14 cellular contexts compared by ENCODE assay signal in genomic region chr16:63217011-63217410, GRCh38.
DNase-seq lines count a peak whose midpoint lies in the region; ATAC-seq lines count a peak whose summit lies in the region.
"Had no signal": no experiment of that assay in that cellular context is flagged by ENCODE, and none has a peak within 500 bp of the region (broad histone marks: within the 10 kb centered on the region; RNA-seq: fewer than 3 reads in every experiment).

No MANE protein-coding gene starts in this region.

- no peaks in the 10 kb centered on the region for H3K36me3 Mint-ChIP-seq in activated T-cell treated with anti-CD3 and anti-CD28 coated beads, Interleukin-2, amount 50 U/mL, for 4 hours (ENCODE audit: insufficient read depth)
- H3K36me3 Mint-ChIP-seq: CD4-positive, CD25-positive, alpha-beta regulatory T cell; CD8-positive, alpha-beta memory T cell had no signal

- in situ Hi-C loops in HAP-1 (cut with MboI; ENCODE audit: low sequenced_read_pairs) = no loop called here

- H3K4me1 ChIP-seq in HAP-1 = peaks cover 17% of the 10 kb centered on the region
- H3K4me1 ChIP-seq: BE2C, Caco-2 had no signal

- H3K36me3 ChIP-seq in HAP-1 (replicated peaks) = no peaks in the 10 kb centered on the region
- H3K36me3 ChIP-seq: BE2C had no signal

- DNase-seq in HAP-1 (ENCODE audit: low spot score in 2 of 2) (peak; percentile 51 to 94), NCI-H69 (lab: John Stamatoyannopoulos, UW) (peak; percentile 86), medulla oblongata (ENCODE audit: extremely low spot score) (peak; percentile 4), left cardiac atrium (no peak)
- no peak for DNase-seq in activated T-cell treated with anti-CD3 and anti-CD28 coated beads, Interleukin-2, amount 50 U/mL, for 4 hours
- DNase-seq: ACHN; BE2C; C1 segment of cervical spinal cord; Caco-2; CD4-positive, CD25-positive, alpha-beta regulatory T cell; CD8-positive, alpha-beta memory T cell; IMR-90 had no signal

- no peaks in the 10 kb centered on the region for H3K4me1 Mint-ChIP-seq in activated T-cell treated with anti-CD3 and anti-CD28 coated beads, Interleukin-2, amount 50 U/mL, for 4 hours (ENCODE audit: low read depth)
- H3K4me1 Mint-ChIP-seq: CD4-positive, CD25-positive, alpha-beta regulatory T cell; CD8-positive, alpha-beta memory T cell had no signal

- no peak for ATAC-seq in GM18498 (IDR thresholded peaks at IDR 0.05; ENCODE audit: unreplicated experiment)
- no peak for ATAC-seq in activated T-cell treated with anti-CD3 and anti-CD28 coated beads, Interleukin-2, amount 50 U/mL, for 4 hours
- no peak for ATAC-seq in left cardiac atrium
- ATAC-seq: GM23338 had no signal

- no peaks in the 10 kb centered on the region for H3K27me3 Mint-ChIP-seq in activated T-cell treated with anti-CD3 and anti-CD28 coated beads, Interleukin-2, amount 50 U/mL, for 4 hours (ENCODE audit: low read depth)
- H3K27me3 Mint-ChIP-seq: CD4-positive, CD25-positive, alpha-beta regulatory T cell; CD8-positive, alpha-beta memory T cell had no signal

- H3K4me3 ChIP-seq in HAP-1 = no peak overlapping the region
- H3K4me3 ChIP-seq: GM23338 had no signal

- intact Hi-C loops in left cardiac atrium (cut with DNase I) = no loop called here

- H3K9me3 ChIP-seq in HAP-1 = no peaks in the 10 kb centered on the region
- H3K9me3 ChIP-seq: BE2C, Caco-2 had no signal

- peaks cover 17% of the 10 kb centered on the region for H3K9me3 Mint-ChIP-seq in activated T-cell treated with anti-CD3 and anti-CD28 coated beads, Interleukin-2, amount 50 U/mL, for 4 hours
- H3K9me3 Mint-ChIP-seq: GM23338 had no signal

- H3K27me3 ChIP-seq in HAP-1 (ENCODE audit: low read depth) = no peaks in the 10 kb centered on the region
- H3K27me3 ChIP-seq: BE2C had no signal

- H3K4me3 Mint-ChIP-seq in activated T-cell treated with anti-CD3 and anti-CD28 coated beads, Interleukin-2, amount 50 U/mL, for 4 hours = no peak overlapping the region
- H3K4me3 Mint-ChIP-seq: CD4-positive, CD25-positive, alpha-beta regulatory T cell; CD8-positive, alpha-beta memory T cell; GM23338 had no signal

Comparison
In these comparisons a context has a peak if more than half of its experiments do, and no peak if none do; other contexts are left out.
1. DNase-seq: peak in HAP-1 (2 of 2), NCI-H69 (single experiment) and medulla oblongata (single experiment); none in activated T-cell treated with anti-CD3 and anti-CD28 coated beads, Interleukin-2, amount 50 U/mL, for 4 hours (single experiment) and left cardiac atrium (single experiment).